In the genomic region with DNA sequence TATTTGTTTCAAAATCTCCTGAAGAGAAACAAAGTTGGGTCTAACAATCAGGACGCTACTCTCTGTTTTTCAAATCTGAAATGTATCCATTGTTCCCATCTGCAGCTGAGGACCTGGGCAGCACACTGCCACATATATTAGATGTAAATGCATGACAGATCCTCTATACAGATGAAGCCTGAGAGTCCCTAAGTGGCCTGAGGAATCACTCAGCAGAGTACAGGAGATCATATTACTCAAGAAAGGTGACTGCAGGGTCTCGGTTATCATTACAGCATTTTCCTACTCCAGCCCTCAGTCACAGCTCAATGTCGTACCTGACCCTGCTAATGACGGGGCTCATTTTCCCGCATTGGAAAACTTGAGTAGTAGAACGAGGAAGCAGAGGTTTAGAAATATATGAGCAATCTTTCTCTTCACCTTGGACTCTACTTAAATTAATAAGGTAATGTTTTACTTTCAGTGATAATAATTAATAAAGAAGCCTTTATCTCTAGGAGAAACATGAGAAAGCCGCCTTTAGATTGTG, we compare ENCODE assay signal across 1 cellular context.
TF ChIP-seq lines count a peak whose summit lies in the region.

No MANE protein-coding gene starts in this region.

TF ChIP-seq in SK-N-SH treated with all-trans-retinoic acid at 6 μM for 48 hours, 23 proteins besides CTCF, POLR2A, EP300 and RAD21 (continued from another document):
- TF ChIP-seq, protein P1, sequence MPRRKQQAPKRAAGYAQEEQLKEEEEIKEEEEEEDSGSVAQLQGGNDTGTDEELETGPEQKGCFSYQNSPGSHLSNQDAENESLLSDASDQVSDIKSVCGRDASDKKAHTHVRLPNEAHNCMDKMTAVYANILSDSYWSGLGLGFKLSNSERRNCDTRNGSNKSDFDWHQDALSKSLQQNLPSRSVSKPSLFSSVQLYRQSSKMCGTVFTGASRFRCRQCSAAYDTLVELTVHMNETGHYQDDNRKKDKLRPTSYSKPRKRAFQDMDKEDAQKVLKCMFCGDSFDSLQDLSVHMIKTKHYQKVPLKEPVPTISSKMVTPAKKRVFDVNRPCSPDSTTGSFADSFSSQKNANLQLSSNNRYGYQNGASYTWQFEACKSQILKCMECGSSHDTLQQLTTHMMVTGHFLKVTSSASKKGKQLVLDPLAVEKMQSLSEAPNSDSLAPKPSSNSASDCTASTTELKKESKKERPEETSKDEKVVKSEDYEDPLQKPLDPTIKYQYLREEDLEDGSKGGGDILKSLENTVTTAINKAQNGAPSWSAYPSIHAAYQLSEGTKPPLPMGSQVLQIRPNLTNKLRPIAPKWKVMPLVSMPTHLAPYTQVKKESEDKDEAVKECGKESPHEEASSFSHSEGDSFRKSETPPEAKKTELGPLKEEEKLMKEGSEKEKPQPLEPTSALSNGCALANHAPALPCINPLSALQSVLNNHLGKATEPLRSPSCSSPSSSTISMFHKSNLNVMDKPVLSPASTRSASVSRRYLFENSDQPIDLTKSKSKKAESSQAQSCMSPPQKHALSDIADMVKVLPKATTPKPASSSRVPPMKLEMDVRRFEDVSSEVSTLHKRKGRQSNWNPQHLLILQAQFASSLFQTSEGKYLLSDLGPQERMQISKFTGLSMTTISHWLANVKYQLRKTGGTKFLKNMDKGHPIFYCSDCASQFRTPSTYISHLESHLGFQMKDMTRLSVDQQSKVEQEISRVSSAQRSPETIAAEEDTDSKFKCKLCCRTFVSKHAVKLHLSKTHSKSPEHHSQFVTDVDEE (CRISPR knock-in tag; IDR thresholded peaks at IDR 0.05): no peak
- TF ChIP-seq ZNF8 (CRISPR knock-in tag; IDR thresholded peaks at IDR 0.05) (no peak), ESRRG (CRISPR knock-in tag; IDR thresholded peaks at IDR 0.05) (no peak), CSDC2 (CRISPR knock-in tag; IDR thresholded peaks at IDR 0.05) (no peak), OSR1 (CRISPR knock-in tag; IDR thresholded peaks at IDR 0.05) (no peak), SNAI2 (CRISPR knock-in tag; IDR thresholded peaks at IDR 0.05) (no peak)
- TF ChIP-seq, protein P2, sequence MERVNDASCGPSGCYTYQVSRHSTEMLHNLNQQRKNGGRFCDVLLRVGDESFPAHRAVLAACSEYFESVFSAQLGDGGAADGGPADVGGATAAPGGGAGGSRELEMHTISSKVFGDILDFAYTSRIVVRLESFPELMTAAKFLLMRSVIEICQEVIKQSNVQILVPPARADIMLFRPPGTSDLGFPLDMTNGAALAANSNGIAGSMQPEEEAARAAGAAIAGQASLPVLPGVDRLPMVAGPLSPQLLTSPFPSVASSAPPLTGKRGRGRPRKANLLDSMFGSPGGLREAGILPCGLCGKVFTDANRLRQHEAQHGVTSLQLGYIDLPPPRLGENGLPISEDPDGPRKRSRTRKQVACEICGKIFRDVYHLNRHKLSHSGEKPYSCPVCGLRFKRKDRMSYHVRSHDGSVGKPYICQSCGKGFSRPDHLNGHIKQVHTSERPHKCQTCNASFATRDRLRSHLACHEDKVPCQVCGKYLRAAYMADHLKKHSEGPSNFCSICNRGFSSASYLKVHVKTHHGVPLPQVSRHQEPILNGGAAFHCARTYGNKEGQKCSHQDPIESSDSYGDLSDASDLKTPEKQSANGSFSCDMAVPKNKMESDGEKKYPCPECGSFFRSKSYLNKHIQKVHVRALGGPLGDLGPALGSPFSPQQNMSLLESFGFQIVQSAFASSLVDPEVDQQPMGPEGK (CRISPR knock-in tag; IDR thresholded peaks at IDR 0.05; ENCODE audit: borderline replicate concordance): no peak
- TF ChIP-seq, protein P3, sequence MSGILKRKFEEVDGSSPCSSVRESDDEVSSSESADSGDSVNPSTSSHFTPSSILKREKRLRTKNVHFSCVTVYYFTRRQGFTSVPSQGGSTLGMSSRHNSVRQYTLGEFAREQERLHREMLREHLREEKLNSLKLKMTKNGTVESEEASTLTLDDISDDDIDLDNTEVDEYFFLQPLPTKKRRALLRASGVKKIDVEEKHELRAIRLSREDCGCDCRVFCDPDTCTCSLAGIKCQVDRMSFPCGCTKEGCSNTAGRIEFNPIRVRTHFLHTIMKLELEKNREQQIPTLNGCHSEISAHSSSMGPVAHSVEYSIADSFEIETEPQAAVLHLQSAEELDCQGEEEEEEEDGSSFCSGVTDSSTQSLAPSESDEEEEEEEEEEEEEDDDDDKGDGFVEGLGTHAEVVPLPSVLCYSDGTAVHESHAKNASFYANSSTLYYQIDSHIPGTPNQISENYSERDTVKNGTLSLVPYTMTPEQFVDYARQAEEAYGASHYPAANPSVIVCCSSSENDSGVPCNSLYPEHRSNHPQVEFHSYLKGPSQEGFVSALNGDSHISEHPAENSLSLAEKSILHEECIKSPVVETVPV (CRISPR knock-in tag; IDR thresholded peaks at IDR 0.05): no peak
